19 cellular contexts compared by ENCODE assay signal in the genomic region with DNA sequence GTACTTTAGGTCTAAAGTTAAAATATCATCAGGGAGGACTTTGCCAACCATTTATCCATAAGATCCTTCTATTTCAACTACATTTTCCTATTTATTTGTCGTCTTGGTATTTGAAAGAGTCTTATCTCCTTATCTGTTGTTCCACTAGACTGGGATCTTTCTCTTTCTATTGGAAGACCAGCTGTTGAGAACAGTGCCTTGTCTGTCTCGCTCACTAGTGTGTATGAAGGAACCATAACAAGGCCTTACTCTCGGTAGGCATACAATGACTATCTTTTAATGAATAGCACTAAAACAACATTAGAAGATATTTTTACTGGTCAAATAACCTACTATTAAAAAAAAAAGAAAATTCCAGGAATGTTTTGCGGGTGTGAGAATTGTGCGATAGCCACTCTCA.
"Had no signal": no experiment of that assay in that cellular context is flagged by ENCODE, and none has a peak within 500 bp of the region (broad histone marks: within the 10 kb centered on the region; RNA-seq: fewer than 3 reads in every experiment).

No MANE protein-coding gene starts in this region.

- H3K36me3 Mint-ChIP-seq: activated naive CD8-positive, alpha-beta T cell; brain; natural killer cell had no signal

- H3K4me1 ChIP-seq: gastroesophageal sphincter, left lung had no signal

- H3K27ac ChIP-seq: epithelial cell of prostate, gastroesophageal sphincter, left lung, thoracic aorta had no signal

- H3K4me1 Mint-ChIP-seq: activated B cell treated with CpG ODN at 0.5 μM for 24 hours; natural killer cell; stimulated activated naive CD8-positive, alpha-beta T cell treated with anti-CD3 and anti-CD28 coated beads, Interleukin-15, amount 100 ng/mL, for 72 hours had no signal

- ATAC-seq: activated CD8-positive, alpha-beta T cell treated with anti-CD3 and anti-CD28 coated beads for 36 hours; activated T-cell treated with anti-CD3 and anti-CD28 coated beads, Interleukin-2, amount 50 U/mL, for 4 hours; effector memory CD8-positive, alpha-beta T cell; gastroesophageal sphincter; left lung; natural killer cell; sciatic nerve; stimulated activated naive CD8-positive, alpha-beta T cell treated with anti-CD3 and anti-CD28 coated beads, Interleukin-15, amount 100 ng/mL, for 72 hours had no signal

- DNase-seq: activated B cell treated with CpG ODN at 0.5 μM for 24 hours; activated CD4-positive, alpha-beta T cell treated with anti-CD3 and anti-CD28 coated beads for 48 hours; activated CD8-positive, alpha-beta T cell treated with anti-CD3 and anti-CD28 coated beads for 36 hours; activated gamma-delta T cell; activated T-cell treated with anti-CD3 and anti-CD28 coated beads, Interleukin-2, amount 50 U/mL, for 4 hours; effector memory CD8-positive, alpha-beta T cell; islet precursor cell; left lung; mammary epithelial cell; natural killer cell; stimulated activated CD4-positive, alpha-beta T cell treated with anti-CD3 and anti-CD28 coated beads, Interleukin-1b, Interleukin-23, amount 100 ng/mL, for 48 hours; stimulated activated naive CD8-positive, alpha-beta T cell treated with anti-CD3 and anti-CD28 coated beads, Interleukin-15, amount 100 ng/mL, for 72 hours; SW 1271 had no signal

- H3K36me3 ChIP-seq: gastroesophageal sphincter, left lung, thoracic aorta had no signal

- H3K27ac Mint-ChIP-seq: activated B cell treated with CpG ODN at 0.5 μM for 24 hours; activated CD8-positive, alpha-beta T cell treated with anti-CD3 and anti-CD28 coated beads for 36 hours; activated naive CD8-positive, alpha-beta T cell; effector memory CD8-positive, alpha-beta T cell; natural killer cell; stimulated activated naive CD8-positive, alpha-beta T cell treated with anti-CD3 and anti-CD28 coated beads, Interleukin-15, amount 100 ng/mL, for 72 hours had no signal

- H3K4me3 ChIP-seq: gastroesophageal sphincter, left lung, thoracic aorta had no signal

- H3K27me3 Mint-ChIP-seq: activated B cell treated with CpG ODN at 0.5 μM for 24 hours; activated CD8-positive, alpha-beta T cell treated with anti-CD3 and anti-CD28 coated beads for 36 hours; activated naive CD8-positive, alpha-beta T cell; brain; effector memory CD8-positive, alpha-beta T cell; stimulated activated naive CD8-positive, alpha-beta T cell treated with anti-CD3 and anti-CD28 coated beads, Interleukin-15, amount 100 ng/mL, for 72 hours had no signal

- H3K4me3 Mint-ChIP-seq: activated B cell treated with CpG ODN at 0.5 μM for 24 hours; activated CD8-positive, alpha-beta T cell treated with anti-CD3 and anti-CD28 coated beads for 36 hours; activated naive CD8-positive, alpha-beta T cell; activated T-cell treated with anti-CD3 and anti-CD28 coated beads, Interleukin-2, amount 50 U/mL, for 4 hours; brain; effector memory CD8-positive, alpha-beta T cell; natural killer cell; stimulated activated naive CD8-positive, alpha-beta T cell treated with anti-CD3 and anti-CD28 coated beads, Interleukin-15, amount 100 ng/mL, for 72 hours had no signal

- H3K9me3 ChIP-seq: gastroesophageal sphincter, left lung, thoracic aorta had no signal

- H3K9me3 Mint-ChIP-seq: activated CD8-positive, alpha-beta T cell treated with anti-CD3 and anti-CD28 coated beads for 36 hours; stimulated activated naive CD8-positive, alpha-beta T cell treated with anti-CD3 and anti-CD28 coated beads, Interleukin-15, amount 100 ng/mL, for 72 hours had no signal

- H3K27me3 ChIP-seq: gastroesophageal sphincter, left lung had no signal
